In the genomic region with DNA sequence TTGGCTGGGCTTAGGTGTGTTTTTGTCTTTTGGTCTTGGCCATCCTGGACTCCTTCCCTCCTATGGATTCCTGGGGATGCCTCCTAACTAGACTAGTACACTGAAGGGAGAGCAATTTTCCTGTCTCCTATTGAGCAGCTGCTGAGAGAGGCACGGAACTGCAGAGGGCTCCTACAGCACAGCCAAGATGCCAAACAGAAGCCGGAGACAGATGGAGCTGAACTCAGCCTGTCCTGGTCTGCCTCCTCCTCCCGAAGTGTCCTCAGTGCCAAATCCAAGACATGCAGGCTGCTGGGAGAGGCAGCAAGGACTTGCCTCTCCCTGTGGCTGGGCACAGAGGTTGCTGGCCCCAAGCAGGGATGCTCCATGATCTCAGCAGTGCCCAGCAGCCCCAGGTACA, we compare ENCODE assay signal across 12 cellular contexts.
DNase-seq lines count a peak whose midpoint lies in the region; ATAC-seq and TF ChIP-seq lines count a peak whose summit lies in the region.
"Had no signal": no experiment of that assay in that cellular context is flagged by ENCODE, and none has a peak within 500 bp of the region (broad histone marks: within the 10 kb centered on the region; RNA-seq: fewer than 3 reads in every experiment).

No MANE protein-coding gene starts in this region.

- H3K4me1 Mint-ChIP-seq in natural killer cell treated with Interleukin-12 subunit alpha and Interleukin-12 subunit beta and Interleukin-15 and Interleukin-18, amount 100 ng/mL, for 72 hours (ENCODE audit: low read depth in 2 of 2) = no peaks in the 10 kb centered on the region
- no peaks in the 10 kb centered on the region for H3K4me1 Mint-ChIP-seq in natural killer cell

- DNase-seq in natural killer cell treated with Interleukin-12 subunit alpha and Interleukin-12 subunit beta and Interleukin-15 and Interleukin-18, amount 100 ng/mL, for 72 hours (ENCODE audit: low spot score) = no peak
- DNase-seq in natural killer cell (no peak), dorsolateral prefrontal cortex (peak; percentile 33 to 89 (median 78)), NCI-H226 (no peak)
- DNase-seq: activated CD4-positive, alpha-beta T cell treated with anti-CD3 and anti-CD28 coated beads for 4 hours; IMR-90; kidney; naive thymus-derived CD8-positive, alpha-beta T cell had no signal

- no peaks in the 10 kb centered on the region for H3K9me3 ChIP-seq in neutrophil

- H3K27ac Mint-ChIP-seq in natural killer cell treated with Interleukin-12 subunit alpha and Interleukin-12 subunit beta and Interleukin-15 and Interleukin-18, amount 100 ng/mL, for 72 hours = no peak overlapping the region
- H3K27ac Mint-ChIP-seq in natural killer cell = no peak overlapping the region
- H3K27ac Mint-ChIP-seq: naive thymus-derived CD8-positive, alpha-beta T cell had no signal

- peaks cover 3% of the 10 kb centered on the region for H3K9me3 Mint-ChIP-seq in natural killer cell treated with Interleukin-12 subunit alpha and Interleukin-12 subunit beta and Interleukin-15 and Interleukin-18, amount 100 ng/mL, for 72 hours
- H3K9me3 Mint-ChIP-seq in natural killer cell = peaks cover 3% of the 10 kb centered on the region in 2 donors

- peak; percentile 8 to 24 for ATAC-seq in natural killer cell treated with Interleukin-12 subunit alpha and Interleukin-12 subunit beta and Interleukin-15 and Interleukin-18, amount 100 ng/mL, for 72 hours
- ATAC-seq in natural killer cell = no peak
- ATAC-seq in HG03139 (IDR thresholded peaks at IDR 0.05; ENCODE audit: unreplicated experiment) = no peak
- no peak for ATAC-seq in HG03039 (IDR thresholded peaks at IDR 0.05; ENCODE audit: unreplicated experiment)
- ATAC-seq in GM18517 (IDR thresholded peaks at IDR 0.05; ENCODE audit: unreplicated experiment) = no peak
- ATAC-seq: naive thymus-derived CD8-positive, alpha-beta T cell had no signal

- H3K36me3 ChIP-seq in neutrophil = no peaks in the 10 kb centered on the region

- intact Hi-C loops in natural killer cell (cut with micrococcal nuclease) = no loop called here
- intact Hi-C loops in dorsolateral prefrontal cortex (cut with DNase I) = loop anchor here (10.0 kb wide), 3 partner anchors 223 to 773 kb away; a partner anchor contains a TSS

- H3K27me3 ChIP-seq in dorsolateral prefrontal cortex = no peaks in the 10 kb centered on the region
- no peaks in the 10 kb centered on the region for H3K27me3 ChIP-seq in neutrophil

- peaks cover 31 to 37% of the 10 kb centered on the region in 2 experiments for H3K4me1 ChIP-seq in neutrophil (ENCODE audit: control insufficient read depth in 1 of 2, insufficient read depth in 1 of 2, low read depth in 1 of 2, low read length in 1 of 2)

- H3K36me3 Mint-ChIP-seq in natural killer cell treated with Interleukin-12 subunit alpha and Interleukin-12 subunit beta and Interleukin-15 and Interleukin-18, amount 100 ng/mL, for 72 hours = peaks cover 5% of the 10 kb centered on the region
- no peaks in the 10 kb centered on the region for H3K36me3 Mint-ChIP-seq in natural killer cell

- H3K27ac ChIP-seq in dorsolateral prefrontal cortex (peak overlapping the region in 8 of 59 donors; percentile 3 to 40 (median 12)), neutrophil (peak overlapping the region; percentile 87)

- TF ChIP-seq CTCF in natural killer cell (IDR thresholded peaks at IDR 0.05) (no peak), dorsolateral prefrontal cortex (IDR thresholded peaks at IDR 0.05 in 54 of 56, conservative IDR thresholded peaks at IDR 0.05 in 2 of 56; ENCODE audit: low read depth in 1 of 56, partially characterized antibody in 56 of 56) (peak in 37 of 56 donors; percentile 5 to 50 (median 30)), neutrophil (IDR thresholded peaks at IDR 0.05) (no peak)

- H3K4me3 Mint-ChIP-seq in natural killer cell treated with Interleukin-12 subunit alpha and Interleukin-12 subunit beta and Interleukin-15 and Interleukin-18, amount 100 ng/mL, for 72 hours = no peak overlapping the region
- no peak overlapping the region for H3K4me3 Mint-ChIP-seq in natural killer cell
- H3K4me3 Mint-ChIP-seq: naive thymus-derived CD8-positive, alpha-beta T cell had no signal

- H3K4me3 ChIP-seq in dorsolateral prefrontal cortex (no peak overlapping the region), neutrophil (ENCODE audit: low read depth in 1 of 2, low read length in 1 of 2) (no peak overlapping the region)

- H3K27me3 Mint-ChIP-seq in natural killer cell treated with Interleukin-12 subunit alpha and Interleukin-12 subunit beta and Interleukin-15 and Interleukin-18, amount 100 ng/mL, for 72 hours = peaks cover 7% of the 10 kb centered on the region in 2 donors
- H3K27me3 Mint-ChIP-seq in natural killer cell (ENCODE audit: low read depth in 2 of 2) = peaks cover 14 to 22% of the 10 kb centered on the region in 2 donors

Comparison
In these comparisons a context has a peak if more than half of its experiments do, and no peak if none do; other contexts are left out.
1. ATAC-seq: peak in natural killer cell treated with Interleukin-12 subunit alpha and Interleukin-12 subunit beta and Interleukin-15 and Interleukin-18, amount 100 ng/mL, for 72 hours (2 of 2); none in natural killer cell (0 of 3), HG03139 (single experiment), HG03039 (single experiment) and GM18517 (single experiment).
2. DNase-seq: peak in dorsolateral prefrontal cortex (10 of 10); none in natural killer cell treated with Interleukin-12 subunit alpha and Interleukin-12 subunit beta and Interleukin-15 and Interleukin-18, amount 100 ng/mL, for 72 hours (single experiment), natural killer cell (single experiment) and NCI-H226 (single experiment).
3. CTCF ChIP-seq: peak in dorsolateral prefrontal cortex (37 of 56); none in natural killer cell (single experiment) and neutrophil (single experiment).